ENCODE assay signal across 36 cellular contexts in the genomic region with DNA sequence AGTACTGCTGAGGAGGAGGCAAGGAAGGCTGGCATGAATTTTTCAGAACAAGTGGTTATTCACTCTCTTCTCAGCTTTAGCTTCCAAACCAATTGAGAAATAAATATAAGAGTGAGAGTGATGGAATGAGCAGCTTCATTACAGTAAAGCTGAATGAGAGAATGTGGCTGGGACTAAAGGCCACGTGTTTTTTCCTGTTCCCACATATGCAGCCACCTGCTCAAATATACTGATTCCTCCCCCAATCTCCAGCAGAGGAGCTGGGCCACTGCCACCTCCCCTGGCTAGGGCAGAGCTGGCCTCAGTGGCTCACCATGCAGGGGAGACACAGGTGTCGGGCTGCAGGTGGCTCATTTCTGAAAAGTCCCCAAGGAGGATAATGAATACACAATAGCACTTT.
"Had no signal": no experiment of that assay in that cellular context is flagged by ENCODE, and none has a peak within 500 bp of the region (broad histone marks: within the 10 kb centered on the region; RNA-seq: fewer than 3 reads in every experiment).

No MANE protein-coding gene starts in this region.

- H3K9me3 Mint-ChIP-seq: activated CD4-positive, alpha-beta T cell treated with anti-CD3 and anti-CD28 coated beads, Interleukin-2, amount 10 ng/mL, durations not matched to agents 24 days and 14 days had no signal

- H3K4me1 ChIP-seq: adrenal gland, body of pancreas, breast epithelium had no signal

- H3K36me3 Mint-ChIP-seq: activated CD4-positive, alpha-beta memory T cell treated with anti-CD3 and anti-CD28 coated beads for 36 hours; activated naive CD4-positive, alpha-beta T cell treated with anti-CD3 and anti-CD28 coated beads, Interleukin-2, amount 50 U/mL, for 72 hours; activated naive CD8-positive, alpha-beta T cell treated with anti-CD3 and anti-CD28 coated beads for 36 hours had no signal

- H3K36me3 ChIP-seq: adrenal gland, brain microvascular endothelial cell, breast epithelium had no signal

- H3K4me3 Mint-ChIP-seq: activated B cell treated with CpG ODN at 0.5 μM for 24 hours; activated CD4-positive, alpha-beta memory T cell treated with anti-CD3 and anti-CD28 coated beads for 36 hours; activated CD4-positive, alpha-beta T cell treated with anti-CD3 and anti-CD28 coated beads, Interleukin-2, amount 10 ng/mL, durations not matched to agents 24 days and 14 days; activated CD8-positive, alpha-beta T cell treated with anti-CD3 and anti-CD28 coated beads for 36 hours; activated naive CD4-positive, alpha-beta T cell treated with anti-CD3 and anti-CD28 coated beads for 36 hours; activated naive CD8-positive, alpha-beta T cell treated with anti-CD3 and anti-CD28 coated beads for 36 hours; activated T-cell treated with anti-CD3 and anti-CD28 coated beads, Interleukin-2, amount 50 U/mL, for 4 hours; activated T-cell treated with anti-CD3 and anti-CD28 coated beads, Interleukin-2, amount 50 U/mL, for 72 hours; activated T-helper 1 cell treated with anti-CD3 and anti-CD28 coated beads, Interleukin-12 subunit alpha, Interleukin-12 subunit beta, Interleukin-2, Interleukin-4 antibody, amounts not matched to agents 30 ng/mL and 10 ng/mL and 1 ng/mL, durations not matched to agents 14 hours and 24 hours and 36 hours; activated T-helper 17 cell treated with anti-CD3 and anti-CD28 coated beads, Interleukin-2, amount 50 U/mL, for 72 hours; T-helper 1 cell treated with Interleukin-12 subunit alpha and Interleukin-12 subunit beta and Interleukin-4 antibody, amounts not matched to agents 30 μg/mL and 1 μg/mL, for 36 hours; T-helper 2 cell treated with Interferon-gamma antibody and Interleukin-4, amounts not matched to agents 5 μg/mL and 100 μg/mL, for 36 hours had no signal

- H3K27ac ChIP-seq: adrenal gland, body of pancreas, brain microvascular endothelial cell, breast epithelium had no signal

- H3K9me3 ChIP-seq: adrenal gland, body of pancreas, breast epithelium had no signal

- DNase-seq: activated B cell treated with CpG ODN at 0.5 μM for 24 hours; activated CD4-positive, alpha-beta memory T cell treated with anti-CD3 and anti-CD28 coated beads for 36 hours; activated CD4-positive, alpha-beta T cell treated with anti-CD3 and anti-CD28 coated beads for 4 hours; activated CD4-positive, alpha-beta T cell treated with anti-CD3 and anti-CD28 coated beads, Interleukin-2, amount 10 ng/mL, durations not matched to agents 24 days and 14 days; activated CD4-positive, alpha-beta T cell treated with anti-CD3 and anti-CD28 coated beads, Interleukin-2, amount 50 U/mL, for 1 hour; activated CD4-positive, alpha-beta T cell treated with anti-CD3 and anti-CD28 coated beads, Interleukin-2, amount 50 U/mL, for 4 hours; activated CD4-positive, CD25-positive, alpha-beta regulatory T cell treated with anti-CD3 and anti-CD28 coated beads, Interleukin-2, amount 50 U/mL, for 72 hours; activated CD8-positive, alpha-beta memory T cell treated with anti-CD3 and anti-CD28 coated beads, Interleukin-2, amount 50 U/mL, for 4 hours; activated CD8-positive, alpha-beta T cell treated with anti-CD3 and anti-CD28 coated beads for 36 hours; activated effector memory CD4-positive, alpha-beta T cell treated with anti-CD3 and anti-CD28 coated beads, Interleukin-2, amount 50 U/mL, for 16 hours; activated gamma-delta T cell treated with Interleukin-2 at 50 U/mL for 16 hours; activated naive CD4-positive, alpha-beta T cell; activated naive CD4-positive, alpha-beta T cell treated with anti-CD3 and anti-CD28 coated beads for 36 hours; activated naive CD4-positive, alpha-beta T cell treated with anti-CD3 and anti-CD28 coated beads, Interleukin-2, amount 50 U/mL, for 16 hours; activated naive CD8-positive, alpha-beta T cell treated with anti-CD3 and anti-CD28 coated beads for 36 hours; activated T-cell treated with anti-CD3 and anti-CD28 coated beads for 4 hours; activated T-cell treated with anti-CD3 and anti-CD28 coated beads, Interleukin-2, amount 50 U/mL, for 1 hour; activated T-cell treated with anti-CD3 and anti-CD28 coated beads, Interleukin-2, amount 50 U/mL, for 4 hours; activated T-cell treated with anti-CD3 and anti-CD28 coated beads, Interleukin-2, amount 50 U/mL, for 72 hours; adrenal gland; amniotic stem cell; aorta; body of pancreas; brain microvascular endothelial cell; central memory CD4-positive, alpha-beta T cell; T-helper 1 cell; T-helper 2 cell; T-helper 9 cell had no signal

- H3K27me3 ChIP-seq: adrenal gland, body of pancreas, brain microvascular endothelial cell, breast epithelium had no signal

- H3K27me3 Mint-ChIP-seq: activated B cell treated with CpG ODN at 0.5 μM for 24 hours; activated CD4-positive, alpha-beta memory T cell treated with anti-CD3 and anti-CD28 coated beads for 36 hours; activated CD4-positive, alpha-beta T cell treated with anti-CD3 and anti-CD28 coated beads, Interleukin-2, amount 10 ng/mL, durations not matched to agents 24 days and 14 days; activated CD8-positive, alpha-beta T cell treated with anti-CD3 and anti-CD28 coated beads for 36 hours; activated naive CD8-positive, alpha-beta T cell treated with anti-CD3 and anti-CD28 coated beads for 36 hours; activated T-helper 17 cell treated with anti-CD3 and anti-CD28 coated beads, Interleukin-2, amount 50 U/mL, for 72 hours had no signal

- H3K4me3 ChIP-seq: adrenal gland, body of pancreas, breast epithelium had no signal

- H3K27ac Mint-ChIP-seq: activated B cell treated with CpG ODN at 0.5 μM for 24 hours; activated CD4-positive, alpha-beta memory T cell treated with anti-CD3 and anti-CD28 coated beads for 36 hours; activated CD4-positive, alpha-beta T cell treated with anti-CD3 and anti-CD28 coated beads, Interleukin-2, amount 10 ng/mL, durations not matched to agents 24 days and 14 days; activated CD8-positive, alpha-beta T cell treated with anti-CD3 and anti-CD28 coated beads for 36 hours; activated naive CD4-positive, alpha-beta T cell treated with anti-CD3 and anti-CD28 coated beads for 36 hours; activated naive CD4-positive, alpha-beta T cell treated with anti-CD3 and anti-CD28 coated beads, Interleukin-2, amount 50 U/mL, for 72 hours; activated naive CD8-positive, alpha-beta T cell treated with anti-CD3 and anti-CD28 coated beads for 36 hours; activated T-cell treated with anti-CD3 and anti-CD28 coated beads, Interleukin-2, amount 50 U/mL, for 72 hours; activated T-helper 1 cell treated with anti-CD3 and anti-CD28 coated beads, Interleukin-12 subunit alpha, Interleukin-12 subunit beta, Interleukin-2, Interleukin-4 antibody, amounts not matched to agents 30 ng/mL and 10 ng/mL and 1 ng/mL, durations not matched to agents 14 hours and 24 hours and 36 hours; activated T-helper 17 cell treated with anti-CD3 and anti-CD28 coated beads, Interleukin-2, amount 50 U/mL, for 72 hours; T-helper 1 cell treated with Interleukin-12 subunit alpha and Interleukin-12 subunit beta and Interleukin-4 antibody, amounts not matched to agents 30 μg/mL and 1 μg/mL, for 36 hours; T-helper 2 cell treated with Interferon-gamma antibody and Interleukin-4, amounts not matched to agents 5 μg/mL and 100 μg/mL, for 36 hours had no signal

- FAIRE-seq: astrocyte, TTC549 had no signal

- H3K4me1 Mint-ChIP-seq: activated B cell treated with CpG ODN at 0.5 μM for 24 hours; activated CD4-positive, alpha-beta T cell treated with anti-CD3 and anti-CD28 coated beads, Interleukin-2, amount 10 ng/mL, durations not matched to agents 24 days and 14 days; activated naive CD8-positive, alpha-beta T cell treated with anti-CD3 and anti-CD28 coated beads for 36 hours; activated T-helper 17 cell treated with anti-CD3 and anti-CD28 coated beads, Interleukin-2, amount 50 U/mL, for 72 hours had no signal

- ATAC-seq: activated CD8-positive, alpha-beta T cell treated with anti-CD3 and anti-CD28 coated beads for 36 hours; activated naive CD4-positive, alpha-beta T cell treated with anti-CD3 and anti-CD28 coated beads, Interleukin-2, amount 50 U/mL, for 72 hours; activated T-cell treated with anti-CD3 and anti-CD28 coated beads, Interleukin-2, amount 50 U/mL, for 4 hours; activated T-cell treated with anti-CD3 and anti-CD28 coated beads, Interleukin-2, amount 50 U/mL, for 72 hours; activated T-helper 17 cell treated with anti-CD3 and anti-CD28 coated beads, Interleukin-2, amount 50 U/mL, for 72 hours; body of pancreas had no signal
